In the genomic region with DNA sequence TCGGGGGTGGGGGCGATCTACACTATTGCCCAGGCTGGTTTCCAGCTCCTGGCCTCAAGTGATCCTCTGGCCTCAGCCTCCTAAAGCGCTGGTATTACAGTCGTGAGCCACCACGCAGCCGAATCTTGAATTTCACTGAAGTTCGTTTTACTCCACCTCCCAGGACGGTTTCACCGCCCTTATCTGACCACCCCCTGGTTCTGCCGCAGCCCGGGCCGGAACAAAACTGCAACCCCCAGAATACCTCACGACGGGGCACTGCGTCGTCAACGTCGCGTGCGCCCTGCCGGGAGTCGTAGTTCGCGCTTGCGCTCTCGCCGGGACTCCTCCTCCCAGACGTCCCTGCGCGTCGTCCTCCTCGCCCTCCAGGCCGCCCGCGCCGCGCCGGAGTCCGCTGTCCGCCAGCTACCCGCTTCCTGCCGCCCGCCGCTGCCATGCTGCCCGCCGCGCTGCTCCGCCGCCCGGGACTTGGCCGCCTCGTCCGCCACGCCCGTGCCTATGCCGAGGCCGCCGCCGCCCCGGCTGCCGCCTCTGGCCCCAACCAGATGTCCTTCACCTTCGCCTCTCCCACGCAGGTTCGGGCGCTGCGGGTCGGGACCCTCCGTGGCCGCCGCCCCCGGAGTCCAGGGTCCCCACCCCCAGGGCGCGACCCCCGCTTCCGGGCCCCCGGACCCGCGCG, we compare ENCODE assay signal across 1 cellular context.
TF ChIP-seq lines count a peak whose summit lies in the region.

Gene ATP5F1D, plus strand, starts transcription at position 335 of the 679 bp plus-strand sequence. Its CDS starts 100 bp downstream, at position 435.

TF ChIP-seq in IMR-90, 13 proteins besides CTCF, POLR2A, EP300 and RAD21 (continued from another document):
- TF ChIP-seq, protein P1, sequence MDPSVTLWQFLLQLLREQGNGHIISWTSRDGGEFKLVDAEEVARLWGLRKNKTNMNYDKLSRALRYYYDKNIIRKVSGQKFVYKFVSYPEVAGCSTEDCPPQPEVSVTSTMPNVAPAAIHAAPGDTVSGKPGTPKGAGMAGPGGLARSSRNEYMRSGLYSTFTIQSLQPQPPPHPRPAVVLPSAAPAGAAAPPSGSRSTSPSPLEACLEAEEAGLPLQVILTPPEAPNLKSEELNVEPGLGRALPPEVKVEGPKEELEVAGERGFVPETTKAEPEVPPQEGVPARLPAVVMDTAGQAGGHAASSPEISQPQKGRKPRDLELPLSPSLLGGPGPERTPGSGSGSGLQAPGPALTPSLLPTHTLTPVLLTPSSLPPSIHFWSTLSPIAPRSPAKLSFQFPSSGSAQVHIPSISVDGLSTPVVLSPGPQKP (IDR thresholded peaks at IDR 0.05; ENCODE audit: borderline replicate concordance, low read depth, low read length): no peak
- TF ChIP-seq MAZ (IDR thresholded peaks at IDR 0.05; ENCODE audit: borderline replicate concordance, low read depth, low read length) (peak; percentile 63; the same call in 1 of the 2 replicates), USF2 (IDR thresholded peaks at IDR 0.05; ENCODE audit: low read depth, low read length) (no peak), RCOR1 (IDR thresholded peaks at IDR 0.05; ENCODE audit: insufficient replicate concordance, low read length) (no peak), MAFK (IDR thresholded peaks at IDR 0.05; ENCODE audit: low read depth, low read length) (no peak), RFX5 (IDR thresholded peaks at IDR 0.05; ENCODE audit: low read depth, low read length) (no peak), NFE2L2 (IDR thresholded peaks at IDR 0.05; ENCODE audit: low read depth, low read length) (no peak)
